Comparison of ENCODE assay signal across 1 cellular context in genomic region chr16:77784441-77785356, GRCh38.
TF ChIP-seq lines count a peak whose summit lies in the region.

No MANE protein-coding gene starts in this region.

TF ChIP-seq in GM23338, 12 proteins besides CTCF, POLR2A, EP300 and RAD21:
- TF ChIP-seq EZH2phosphoT487 (IDR thresholded peaks at IDR 0.05; ENCODE audit: unreplicated experiment), result no peak
- no peak for TF ChIP-seq ZNF331 (CRISPR knock-in tag; IDR thresholded peaks at IDR 0.05; ENCODE audit: low read depth)
- no peak for TF ChIP-seq STAT1 (IDR thresholded peaks at IDR 0.05; ENCODE audit: unreplicated experiment)
- TF ChIP-seq, protein P1, sequence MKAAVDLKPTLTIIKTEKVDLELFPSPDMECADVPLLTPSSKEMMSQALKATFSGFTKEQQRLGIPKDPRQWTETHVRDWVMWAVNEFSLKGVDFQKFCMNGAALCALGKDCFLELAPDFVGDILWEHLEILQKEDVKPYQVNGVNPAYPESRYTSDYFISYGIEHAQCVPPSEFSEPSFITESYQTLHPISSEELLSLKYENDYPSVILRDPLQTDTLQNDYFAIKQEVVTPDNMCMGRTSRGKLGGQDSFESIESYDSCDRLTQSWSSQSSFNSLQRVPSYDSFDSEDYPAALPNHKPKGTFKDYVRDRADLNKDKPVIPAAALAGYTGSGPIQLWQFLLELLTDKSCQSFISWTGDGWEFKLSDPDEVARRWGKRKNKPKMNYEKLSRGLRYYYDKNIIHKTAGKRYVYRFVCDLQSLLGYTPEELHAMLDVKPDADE (IDR thresholded peaks at IDR 0.05), result no peak
- no peak for TF ChIP-seq CREB1 (CRISPR knock-in tag; IDR thresholded peaks at IDR 0.05; ENCODE audit: low read depth)
- no peak for TF ChIP-seq NANOG (IDR thresholded peaks at IDR 0.05; ENCODE audit: borderline replicate concordance)
- no peak for TF ChIP-seq REST (IDR thresholded peaks at IDR 0.05; ENCODE audit: unreplicated experiment)
- TF ChIP-seq POLR2AphosphoS5 (IDR thresholded peaks at IDR 0.05; ENCODE audit: low read depth), result no peak
